Comparison of ENCODE assay signal across 4 cellular contexts in the genomic region with DNA sequence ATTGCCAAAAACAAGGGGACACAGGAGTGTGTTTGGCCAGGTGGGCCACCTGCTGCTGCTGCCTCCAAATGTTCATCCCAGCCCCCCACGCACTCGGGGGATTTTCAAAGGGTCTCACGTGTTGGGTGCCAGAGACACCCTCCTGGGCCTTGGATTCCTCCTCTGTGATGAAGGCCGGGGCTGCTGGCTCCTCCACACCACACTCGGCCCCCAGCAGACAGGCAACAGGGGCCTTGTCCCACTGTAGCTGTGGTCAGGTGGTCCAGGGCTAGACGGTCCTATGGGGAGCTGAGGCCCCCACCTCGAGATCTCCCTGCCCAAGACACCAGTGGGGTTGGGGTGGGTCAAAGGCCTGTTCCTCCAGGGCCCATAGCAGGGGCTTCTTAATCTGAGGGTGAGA. TPM values are rescaled to one million over a fixed set of nuclear protein-coding genes. Genes with fewer than 3 reads are reported as not detected.
"Had no signal": no experiment of that assay in that cellular context is flagged by ENCODE, and none has a peak within 500 bp of the region (broad histone marks: within the 10 kb centered on the region; RNA-seq: fewer than 3 reads in every experiment).

No MANE protein-coding gene starts in this region.

RNA-seq across cellular contexts. Expression of a gene that starts 25.1 kb away (rescaled TPM):
- total RNA-seq: endothelial cell of umbilical vein; fibroblast of lung; mononuclear cell; natural killer cell treated with Interleukin-12 subunit alpha and Interleukin-12 subunit beta and Interleukin-15 and Interleukin-18, amount 100 ng/mL, for 72 hours had no signal
- polyA plus RNA-seq: endothelial cell of umbilical vein had no signal
